8 cellular contexts compared by ENCODE assay signal in genomic region chr17:29594441-29595090, GRCh38. TPM values are rescaled to one million over a fixed set of nuclear protein-coding genes. Genes with fewer than 3 reads are reported as not detected.
DNase-seq lines count a peak whose midpoint lies in the region; ATAC-seq and TF ChIP-seq lines count a peak whose summit lies in the region.

No MANE protein-coding gene starts in this region.

- H3K4me1 ChIP-seq in lower lobe of right lung (peaks cover 39% of the 10 kb centered on the region), vagina (peaks cover 69% of the 10 kb centered on the region)

- no peak overlapping the region for H3K27ac ChIP-seq in lower lobe of right lung
- H3K27ac ChIP-seq in vagina: peak overlapping the region; percentile 58

- H3K27me3 ChIP-seq in lower lobe of right lung (ENCODE audit: low read depth) (no peaks in the 10 kb centered on the region), vagina (no peaks in the 10 kb centered on the region)

- no peak for TF ChIP-seq POLR2A in vagina (IDR thresholded peaks at IDR 0.05)

- H3K4me3 Mint-ChIP-seq in stimulated activated naive CD8-positive, alpha-beta T cell treated with anti-CD3 and anti-CD28 coated beads, Interleukin-15, Interleukin-2, amounts not matched to agents 100 ng/mL and 50 ng/mL, for 24 hours: peak overlapping the region; percentile 79
- peak overlapping the region; percentile 79 for H3K4me3 Mint-ChIP-seq in activated naive CD4-positive, alpha-beta T cell treated with anti-CD3 and anti-CD28 coated beads, Interleukin-2, amount 50 U/mL, for 24 hours

- peak overlapping the region; percentile 65 for H3K4me3 ChIP-seq in lower lobe of right lung
- peak overlapping the region; percentile 66 to 86 for H3K4me3 ChIP-seq in vagina

- H3K36me3 ChIP-seq in lower lobe of right lung: no peaks in the 10 kb centered on the region
- H3K36me3 ChIP-seq in vagina: no peaks in the 10 kb centered on the region

- DNase-seq in stimulated activated naive CD8-positive, alpha-beta T cell treated with anti-CD3 and anti-CD28 coated beads, Interleukin-15, Interleukin-2, amounts not matched to agents 100 U/mL and 50 U/mL, for 24 hours: no peak
- DNase-seq in lower lobe of right lung (peak; percentile 38), vagina (ENCODE audit: extremely low spot score in 2 of 2) (no peak), SK-N-DZ (ENCODE audit: low spot score) (no peak), GDM1 (lab: John Stamatoyannopoulos, UW) (no peak)

- no peaks in the 10 kb centered on the region for H3K36me3 Mint-ChIP-seq in stimulated activated naive CD8-positive, alpha-beta T cell treated with anti-CD3 and anti-CD28 coated beads, Interleukin-15, Interleukin-2, amounts not matched to agents 100 ng/mL and 50 ng/mL, for 24 hours (ENCODE audit: low read depth)
- no peaks in the 10 kb centered on the region for H3K36me3 Mint-ChIP-seq in activated naive CD4-positive, alpha-beta T cell treated with anti-CD3 and anti-CD28 coated beads, Interleukin-2, amount 50 U/mL, for 24 hours

- intact Hi-C loops in lower lobe of right lung (cut with DNase I): no loop called here
- intact Hi-C loops in vagina (cut with DNase I): no loop called here

- no peak for ATAC-seq in stimulated activated naive CD8-positive, alpha-beta T cell treated with anti-CD3 and anti-CD28 coated beads, Interleukin-15, Interleukin-2, amounts not matched to agents 100 U/mL and 50 U/mL, for 24 hours
- ATAC-seq in lower lobe of right lung: no peak
- ATAC-seq in GM18861 (IDR thresholded peaks at IDR 0.05; ENCODE audit: unreplicated experiment): no peak

- no peaks in the 10 kb centered on the region for H3K27me3 Mint-ChIP-seq in stimulated activated naive CD8-positive, alpha-beta T cell treated with anti-CD3 and anti-CD28 coated beads, Interleukin-15, Interleukin-2, amounts not matched to agents 100 ng/mL and 50 ng/mL, for 24 hours
- no peaks in the 10 kb centered on the region for H3K27me3 Mint-ChIP-seq in activated naive CD4-positive, alpha-beta T cell treated with anti-CD3 and anti-CD28 coated beads, Interleukin-2, amount 50 U/mL, for 24 hours

- H3K9me3 ChIP-seq in lower lobe of right lung: no peaks in the 10 kb centered on the region
- H3K9me3 ChIP-seq in vagina: no peaks in the 10 kb centered on the region

- H3K9me3 Mint-ChIP-seq in stimulated activated naive CD8-positive, alpha-beta T cell treated with anti-CD3 and anti-CD28 coated beads, Interleukin-15, Interleukin-2, amounts not matched to agents 100 ng/mL and 50 ng/mL, for 24 hours: no peaks in the 10 kb centered on the region
- no peaks in the 10 kb centered on the region for H3K9me3 Mint-ChIP-seq in activated naive CD4-positive, alpha-beta T cell treated with anti-CD3 and anti-CD28 coated beads, Interleukin-2, amount 50 U/mL, for 24 hours

- H3K4me1 Mint-ChIP-seq in stimulated activated naive CD8-positive, alpha-beta T cell treated with anti-CD3 and anti-CD28 coated beads, Interleukin-15, Interleukin-2, amounts not matched to agents 100 ng/mL and 50 ng/mL, for 24 hours (ENCODE audit: low read depth): peaks cover 46% of the 10 kb centered on the region
- peaks cover 39% of the 10 kb centered on the region for H3K4me1 Mint-ChIP-seq in activated naive CD4-positive, alpha-beta T cell treated with anti-CD3 and anti-CD28 coated beads, Interleukin-2, amount 50 U/mL, for 24 hours

- TF ChIP-seq CTCF in lower lobe of right lung (IDR thresholded peaks at IDR 0.05) (no peak), vagina (IDR thresholded peaks at IDR 0.05) (no peak)

- no peak overlapping the region for H3K27ac Mint-ChIP-seq in stimulated activated naive CD8-positive, alpha-beta T cell treated with anti-CD3 and anti-CD28 coated beads, Interleukin-15, Interleukin-2, amounts not matched to agents 100 ng/mL and 50 ng/mL, for 24 hours
- no peak overlapping the region for H3K27ac Mint-ChIP-seq in activated naive CD4-positive, alpha-beta T cell treated with anti-CD3 and anti-CD28 coated beads, Interleukin-2, amount 50 U/mL, for 24 hours

RNA-seq across cellular contexts. Expression of gene ANKRD13B, which starts 1.6 kb away (rescaled TPM):
- 6.6 TPM for total RNA-seq in lower lobe of right lung
- 7.9 TPM for total RNA-seq in vagina
- 116 and 120 TPM in 2 replicates for polyA plus RNA-seq in SK-N-DZ (2014; cell fraction: cytosol; rRNA removed)
- polyA plus RNA-seq in SK-N-DZ (2014; cell fraction: nucleus; rRNA removed): 565 and 650 TPM in 2 replicates

RNA-seq across cellular contexts. Expression of gene GIT1, which starts 5.1 kb away (rescaled TPM):
- total RNA-seq in lower lobe of right lung: 53.1 TPM
- total RNA-seq in vagina: 39.8 TPM
- 61.7 and 67.9 TPM in 2 replicates for polyA plus RNA-seq in SK-N-DZ (2014; cell fraction: cytosol; rRNA removed)
- 87.2 and 119 TPM in 2 replicates for polyA plus RNA-seq in SK-N-DZ (2014; cell fraction: nucleus; rRNA removed)

RNA-seq across cellular contexts. Expression of gene TP53I13, which starts 26.1 kb away (rescaled TPM):
- total RNA-seq in lower lobe of right lung (62.7 TPM), vagina (61.1 TPM)
- polyA plus RNA-seq in SK-N-DZ (2014; cell fraction: cytosol; rRNA removed): 111 and 124 TPM in 2 replicates
- polyA plus RNA-seq in SK-N-DZ (2014; cell fraction: nucleus; rRNA removed): 452 and 459 TPM in 2 replicates

RNA-seq across cellular contexts. Expression of gene ABHD15, which starts 27.7 kb away (rescaled TPM):
- total RNA-seq in lower lobe of right lung: 14.3 TPM
- 13.3 TPM for total RNA-seq in vagina
- 8.3 and 9.6 TPM in 2 replicates for polyA plus RNA-seq in SK-N-DZ (2014; cell fraction: cytosol; rRNA removed)
- polyA plus RNA-seq in SK-N-DZ (2014; cell fraction: nucleus; rRNA removed): 3.5 and 6.9 TPM in 2 replicates

RNA-seq across cellular contexts. Expression of gene CORO6, which starts 28.1 kb away (rescaled TPM):
- total RNA-seq in lower lobe of right lung (6.6 TPM), vagina (23.6 TPM)
- polyA plus RNA-seq in SK-N-DZ (2014; cell fraction: cytosol; rRNA removed): 7.0 and 10.3 TPM in 2 replicates
- polyA plus RNA-seq in SK-N-DZ (2014; cell fraction: nucleus; rRNA removed): 186 and 308 TPM in 2 replicates
